In the genomic region with DNA sequence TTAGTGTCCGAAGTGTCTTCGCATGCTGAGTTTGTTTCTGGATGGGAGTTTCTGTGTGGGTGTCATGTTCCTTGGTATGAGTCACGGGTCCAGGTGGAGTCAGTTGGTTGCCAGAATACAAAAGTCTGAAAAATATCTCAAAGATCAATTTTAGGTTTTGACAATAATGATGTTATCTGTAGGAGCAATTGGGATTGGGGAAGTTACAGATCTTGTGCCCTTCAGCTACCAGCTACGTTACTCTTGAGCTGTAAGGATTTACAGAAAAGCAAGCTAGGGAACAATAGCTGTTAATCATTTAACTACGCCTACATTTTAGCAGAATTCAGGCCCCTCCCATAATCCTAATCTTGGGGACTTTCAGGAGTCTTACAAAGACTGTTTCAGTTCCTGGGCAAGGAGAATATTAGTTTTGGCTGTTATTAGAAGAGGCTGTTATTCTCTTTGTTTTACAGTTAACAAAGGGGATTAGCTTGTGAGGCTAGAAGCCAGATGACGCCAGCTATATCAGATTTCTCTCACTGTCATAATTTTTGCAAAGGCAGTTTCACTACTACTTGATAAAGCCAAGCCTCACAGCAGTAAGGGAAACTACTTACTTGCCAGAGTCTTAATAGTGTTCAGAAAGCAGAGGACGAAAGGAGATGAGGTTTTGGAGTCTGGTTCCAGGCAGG, we compare ENCODE assay signal across 1 cellular context.
A peak's percentile ranks its signal among the peaks of the same experiment; 100 is the strongest.
TF ChIP-seq lines count a peak whose summit lies in the region.

No MANE protein-coding gene starts in this region.

TF ChIP-seq in HEK293, 187 proteins besides CTCF, POLR2A, EP300 and RAD21 (continued from another document and continues in another):
- TF ChIP-seq, protein P1, sequence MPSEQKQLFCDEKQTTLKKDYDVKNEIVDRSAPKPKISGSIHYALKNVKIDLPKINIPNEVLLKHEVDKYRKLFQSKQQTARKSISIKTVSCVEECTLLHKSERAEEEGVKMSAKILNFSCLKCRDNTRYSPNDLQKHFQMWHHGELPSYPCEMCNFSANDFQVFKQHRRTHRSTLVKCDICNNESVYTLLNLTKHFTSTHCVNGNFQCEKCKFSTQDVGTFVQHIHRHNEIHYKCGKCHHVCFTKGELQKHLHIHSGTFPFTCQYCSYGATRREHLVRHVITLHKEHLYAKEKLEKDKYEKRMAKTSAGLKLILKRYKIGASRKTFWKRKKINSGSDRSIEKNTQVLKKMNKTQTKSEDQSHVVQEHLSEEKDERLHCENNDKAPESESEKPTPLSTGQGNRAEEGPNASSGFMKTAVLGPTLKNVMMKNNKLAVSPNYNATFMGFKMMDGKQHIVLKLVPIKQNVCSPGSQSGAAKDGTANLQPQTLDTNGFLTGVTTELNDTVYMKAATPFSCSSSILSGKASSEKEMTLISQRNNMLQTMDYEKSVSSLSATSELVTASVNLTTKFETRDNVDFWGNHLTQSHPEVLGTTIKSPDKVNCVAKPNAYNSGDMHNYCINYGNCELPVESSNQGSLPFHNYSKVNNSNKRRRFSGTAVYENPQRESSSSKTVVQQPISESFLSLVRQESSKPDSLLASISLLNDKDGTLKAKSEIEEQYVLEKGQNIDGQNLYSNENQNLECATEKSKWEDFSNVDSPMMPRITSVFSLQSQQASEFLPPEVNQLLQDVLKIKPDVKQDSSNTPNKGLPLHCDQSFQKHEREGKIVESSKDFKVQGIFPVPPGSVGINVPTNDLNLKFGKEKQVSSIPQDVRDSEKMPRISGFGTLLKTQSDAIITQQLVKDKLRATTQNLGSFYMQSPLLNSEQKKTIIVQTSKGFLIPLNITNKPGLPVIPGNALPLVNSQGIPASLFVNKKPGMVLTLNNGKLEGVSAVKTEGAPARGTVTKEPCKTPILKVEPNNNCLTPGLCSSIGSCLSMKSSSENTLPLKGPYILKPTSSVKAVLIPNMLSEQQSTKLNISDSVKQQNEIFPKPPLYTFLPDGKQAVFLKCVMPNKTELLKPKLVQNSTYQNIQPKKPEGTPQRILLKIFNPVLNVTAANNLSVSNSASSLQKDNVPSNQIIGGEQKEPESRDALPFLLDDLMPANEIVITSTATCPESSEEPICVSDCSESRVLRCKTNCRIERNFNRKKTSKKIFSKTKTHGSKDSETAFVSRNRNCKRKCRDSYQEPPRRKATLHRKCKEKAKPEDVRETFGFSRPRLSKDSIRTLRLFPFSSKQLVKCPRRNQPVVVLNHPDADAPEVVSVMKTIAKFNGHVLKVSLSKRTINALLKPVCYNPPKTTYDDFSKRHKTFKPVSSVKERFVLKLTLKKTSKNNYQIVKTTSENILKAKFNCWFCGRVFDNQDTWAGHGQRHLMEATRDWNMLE (tag by site-specific recombination; conservative IDR thresholded peaks at IDR 0.05; ENCODE audit: low read depth), result 0 out of 2 replicates have a peak, but pooled peaks have one; percentile 16
- TF ChIP-seq SP2 (tag by site-specific recombination; IDR thresholded peaks at IDR 0.05), result no peak
- TF ChIP-seq ZNF214 (tag by site-specific recombination; IDR thresholded peaks at IDR 0.05; ENCODE audit: borderline replicate concordance), result no peak
- TF ChIP-seq, protein P2, sequence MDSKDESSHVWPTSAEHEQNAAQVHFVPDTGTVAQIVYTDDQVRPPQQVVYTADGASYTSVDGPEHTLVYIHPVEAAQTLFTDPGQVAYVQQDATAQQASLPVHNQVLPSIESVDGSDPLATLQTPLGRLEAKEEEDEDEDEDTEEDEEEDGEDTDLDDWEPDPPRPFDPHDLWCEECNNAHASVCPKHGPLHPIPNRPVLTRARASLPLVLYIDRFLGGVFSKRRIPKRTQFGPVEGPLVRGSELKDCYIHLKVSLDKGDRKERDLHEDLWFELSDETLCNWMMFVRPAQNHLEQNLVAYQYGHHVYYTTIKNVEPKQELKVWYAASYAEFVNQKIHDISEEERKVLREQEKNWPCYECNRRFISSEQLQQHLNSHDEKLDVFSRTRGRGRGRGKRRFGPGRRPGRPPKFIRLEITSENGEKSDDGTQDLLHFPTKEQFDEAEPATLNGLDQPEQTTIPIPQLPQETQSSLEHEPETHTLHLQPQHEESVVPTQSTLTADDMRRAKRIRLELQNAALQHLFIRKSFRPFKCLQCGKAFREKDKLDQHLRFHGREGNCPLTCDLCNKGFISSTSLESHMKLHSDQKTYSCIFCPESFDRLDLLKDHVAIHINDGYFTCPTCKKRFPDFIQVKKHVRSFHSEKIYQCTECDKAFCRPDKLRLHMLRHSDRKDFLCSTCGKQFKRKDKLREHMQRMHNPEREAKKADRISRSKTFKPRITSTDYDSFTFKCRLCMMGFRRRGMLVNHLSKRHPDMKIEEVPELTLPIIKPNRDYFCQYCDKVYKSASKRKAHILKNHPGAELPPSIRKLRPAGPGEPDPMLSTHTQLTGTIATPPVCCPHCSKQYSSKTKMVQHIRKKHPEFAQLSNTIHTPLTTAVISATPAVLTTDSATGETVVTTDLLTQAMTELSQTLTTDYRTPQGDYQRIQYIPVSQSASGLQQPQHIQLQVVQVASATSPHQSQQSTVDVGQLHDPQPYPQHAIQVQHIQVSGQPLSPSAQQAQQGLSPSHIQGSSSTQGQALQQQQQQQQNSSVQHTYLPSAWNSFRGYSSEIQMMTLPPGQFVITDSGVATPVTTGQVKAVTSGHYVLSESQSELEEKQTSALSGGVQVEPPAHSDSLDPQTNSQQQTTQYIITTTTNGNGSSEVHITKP (tag by site-specific recombination; IDR thresholded peaks at IDR 0.05), result no peak
- no peak for TF ChIP-seq ZNF24 (tag by site-specific recombination; IDR thresholded peaks at IDR 0.05)
- TF ChIP-seq, protein P3, sequence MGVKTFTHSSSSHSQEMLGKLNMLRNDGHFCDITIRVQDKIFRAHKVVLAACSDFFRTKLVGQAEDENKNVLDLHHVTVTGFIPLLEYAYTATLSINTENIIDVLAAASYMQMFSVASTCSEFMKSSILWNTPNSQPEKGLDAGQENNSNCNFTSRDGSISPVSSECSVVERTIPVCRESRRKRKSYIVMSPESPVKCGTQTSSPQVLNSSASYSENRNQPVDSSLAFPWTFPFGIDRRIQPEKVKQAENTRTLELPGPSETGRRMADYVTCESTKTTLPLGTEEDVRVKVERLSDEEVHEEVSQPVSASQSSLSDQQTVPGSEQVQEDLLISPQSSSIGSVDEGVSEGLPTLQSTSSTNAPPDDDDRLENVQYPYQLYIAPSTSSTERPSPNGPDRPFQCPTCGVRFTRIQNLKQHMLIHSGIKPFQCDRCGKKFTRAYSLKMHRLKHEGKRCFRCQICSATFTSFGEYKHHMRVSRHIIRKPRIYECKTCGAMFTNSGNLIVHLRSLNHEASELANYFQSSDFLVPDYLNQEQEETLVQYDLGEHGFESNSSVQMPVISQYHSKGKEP (tag by site-specific recombination; IDR thresholded peaks at IDR 0.05), result no peak
- no peak for TF ChIP-seq ZNF510 (tag by site-specific recombination; IDR thresholded peaks at IDR 0.05; ENCODE audit: insufficient replicate concordance)
- TF ChIP-seq TRIM28 (IDR thresholded peaks at IDR 0.05; ENCODE audit: borderline replicate concordance, low read length), result peak; percentile 83
- TF ChIP-seq GLIS1 (tag by site-specific recombination; IDR thresholded peaks at IDR 0.05), result no peak
- no peak for TF ChIP-seq ZNF792 (tag by site-specific recombination; IDR thresholded peaks at IDR 0.05)
- TF ChIP-seq ZNF473 (tag by site-specific recombination; IDR thresholded peaks at IDR 0.05), result no peak
- TF ChIP-seq, protein P4, sequence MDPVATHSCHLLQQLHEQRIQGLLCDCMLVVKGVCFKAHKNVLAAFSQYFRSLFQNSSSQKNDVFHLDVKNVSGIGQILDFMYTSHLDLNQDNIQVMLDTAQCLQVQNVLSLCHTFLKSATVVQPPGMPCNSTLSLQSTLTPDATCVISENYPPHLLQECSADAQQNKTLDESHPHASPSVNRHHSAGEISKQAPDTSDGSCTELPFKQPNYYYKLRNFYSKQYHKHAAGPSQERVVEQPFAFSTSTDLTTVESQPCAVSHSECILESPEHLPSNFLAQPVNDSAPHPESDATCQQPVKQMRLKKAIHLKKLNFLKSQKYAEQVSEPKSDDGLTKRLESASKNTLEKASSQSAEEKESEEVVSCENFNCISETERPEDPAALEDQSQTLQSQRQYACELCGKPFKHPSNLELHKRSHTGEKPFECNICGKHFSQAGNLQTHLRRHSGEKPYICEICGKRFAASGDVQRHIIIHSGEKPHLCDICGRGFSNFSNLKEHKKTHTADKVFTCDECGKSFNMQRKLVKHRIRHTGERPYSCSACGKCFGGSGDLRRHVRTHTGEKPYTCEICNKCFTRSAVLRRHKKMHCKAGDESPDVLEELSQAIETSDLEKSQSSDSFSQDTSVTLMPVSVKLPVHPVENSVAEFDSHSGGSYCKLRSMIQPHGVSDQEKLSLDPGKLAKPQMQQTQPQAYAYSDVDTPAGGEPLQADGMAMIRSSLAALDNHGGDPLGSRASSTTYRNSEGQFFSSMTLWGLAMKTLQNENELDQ (tag by site-specific recombination; IDR thresholded peaks at IDR 0.05; ENCODE audit: low read depth), result no peak
- no peak for TF ChIP-seq BCL11B (tag by site-specific recombination; IDR thresholded peaks at IDR 0.05; ENCODE audit: low read depth)
- TF ChIP-seq, protein P5, sequence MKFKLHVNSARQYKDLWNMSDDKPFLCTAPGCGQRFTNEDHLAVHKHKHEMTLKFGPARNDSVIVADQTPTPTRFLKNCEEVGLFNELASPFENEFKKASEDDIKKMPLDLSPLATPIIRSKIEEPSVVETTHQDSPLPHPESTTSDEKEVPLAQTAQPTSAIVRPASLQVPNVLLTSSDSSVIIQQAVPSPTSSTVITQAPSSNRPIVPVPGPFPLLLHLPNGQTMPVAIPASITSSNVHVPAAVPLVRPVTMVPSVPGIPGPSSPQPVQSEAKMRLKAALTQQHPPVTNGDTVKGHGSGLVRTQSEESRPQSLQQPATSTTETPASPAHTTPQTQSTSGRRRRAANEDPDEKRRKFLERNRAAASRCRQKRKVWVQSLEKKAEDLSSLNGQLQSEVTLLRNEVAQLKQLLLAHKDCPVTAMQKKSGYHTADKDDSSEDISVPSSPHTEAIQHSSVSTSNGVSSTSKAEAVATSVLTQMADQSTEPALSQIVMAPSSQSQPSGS (tag by site-specific recombination; IDR thresholded peaks at IDR 0.05; ENCODE audit: low read depth), result no peak
- TF ChIP-seq ZSCAN16 (tag by site-specific recombination; IDR thresholded peaks at IDR 0.05), result no peak
- no peak for TF ChIP-seq ZNF561 (tag by site-specific recombination; IDR thresholded peaks at IDR 0.05; ENCODE audit: borderline replicate concordance)
- TF ChIP-seq, protein P6, sequence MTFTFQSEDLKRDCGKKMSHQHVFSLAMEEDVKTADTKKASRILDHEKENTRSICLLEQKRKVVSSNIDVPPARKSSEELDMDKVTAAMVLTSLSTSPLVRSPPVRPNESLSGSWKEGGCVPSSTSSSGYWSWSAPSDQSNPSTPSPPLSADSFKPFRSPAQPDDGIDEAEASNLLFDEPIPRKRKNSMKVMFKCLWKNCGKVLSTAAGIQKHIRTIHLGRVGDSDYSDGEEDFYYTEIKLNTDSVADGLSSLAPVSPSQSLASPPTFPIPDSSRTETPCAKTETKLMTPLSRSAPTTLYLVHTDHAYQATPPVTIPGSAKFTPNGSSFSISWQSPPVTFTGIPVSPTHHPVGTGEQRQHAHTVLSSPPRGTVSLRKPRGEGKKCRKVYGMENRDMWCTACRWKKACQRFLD (tag by site-specific recombination; IDR thresholded peaks at IDR 0.05), result no peak
- TF ChIP-seq, protein P7, sequence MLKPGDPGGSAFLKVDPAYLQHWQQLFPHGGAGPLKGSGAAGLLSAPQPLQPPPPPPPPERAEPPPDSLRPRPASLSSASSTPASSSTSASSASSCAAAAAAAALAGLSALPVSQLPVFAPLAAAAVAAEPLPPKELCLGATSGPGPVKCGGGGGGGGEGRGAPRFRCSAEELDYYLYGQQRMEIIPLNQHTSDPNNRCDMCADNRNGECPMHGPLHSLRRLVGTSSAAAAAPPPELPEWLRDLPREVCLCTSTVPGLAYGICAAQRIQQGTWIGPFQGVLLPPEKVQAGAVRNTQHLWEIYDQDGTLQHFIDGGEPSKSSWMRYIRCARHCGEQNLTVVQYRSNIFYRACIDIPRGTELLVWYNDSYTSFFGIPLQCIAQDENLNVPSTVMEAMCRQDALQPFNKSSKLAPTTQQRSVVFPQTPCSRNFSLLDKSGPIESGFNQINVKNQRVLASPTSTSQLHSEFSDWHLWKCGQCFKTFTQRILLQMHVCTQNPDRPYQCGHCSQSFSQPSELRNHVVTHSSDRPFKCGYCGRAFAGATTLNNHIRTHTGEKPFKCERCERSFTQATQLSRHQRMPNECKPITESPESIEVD (tag by site-specific recombination; IDR thresholded peaks at IDR 0.05), result peak; percentile 96
- TF ChIP-seq ZNF366 (tag by site-specific recombination; conservative IDR thresholded peaks at IDR 0.05), result peak; percentile 81; the same call in 1 of the 2 replicates
- TF ChIP-seq ZNF629 (tag by site-specific recombination; IDR thresholded peaks at IDR 0.05), result peak; percentile 72; the same call in 1 of the 2 replicates
- TF ChIP-seq ZNF623 (tag by site-specific recombination; IDR thresholded peaks at IDR 0.05), result no peak
- no peak; the same call in 1 of the 2 replicates for TF ChIP-seq EGR2 (tag by site-specific recombination; IDR thresholded peaks at IDR 0.05; ENCODE audit: low read depth)
- no peak for TF ChIP-seq ZNF114 (tag by site-specific recombination; IDR thresholded peaks at IDR 0.05)
- no peak for TF ChIP-seq HOXC10 (CRISPR knock-in tag; IDR thresholded peaks at IDR 0.05)
- no peak for TF ChIP-seq GLI4 (tag by site-specific recombination; IDR thresholded peaks at IDR 0.05)
- TF ChIP-seq ZIC2 (tag by site-specific recombination; IDR thresholded peaks at IDR 0.05), result 0 out of 2 replicates have a peak, but pooled peaks have one; percentile 18
- no peak for TF ChIP-seq ZNF311 (tag by site-specific recombination; IDR thresholded peaks at IDR 0.05; ENCODE audit: borderline replicate concordance)
- TF ChIP-seq OSR2 (tag by site-specific recombination; IDR thresholded peaks at IDR 0.05), result peak; percentile 72; the same call in 1 of the 2 replicates
- no peak for TF ChIP-seq KLF16 (tag by site-specific recombination; IDR thresholded peaks at IDR 0.05)
- TF ChIP-seq, protein P8, sequence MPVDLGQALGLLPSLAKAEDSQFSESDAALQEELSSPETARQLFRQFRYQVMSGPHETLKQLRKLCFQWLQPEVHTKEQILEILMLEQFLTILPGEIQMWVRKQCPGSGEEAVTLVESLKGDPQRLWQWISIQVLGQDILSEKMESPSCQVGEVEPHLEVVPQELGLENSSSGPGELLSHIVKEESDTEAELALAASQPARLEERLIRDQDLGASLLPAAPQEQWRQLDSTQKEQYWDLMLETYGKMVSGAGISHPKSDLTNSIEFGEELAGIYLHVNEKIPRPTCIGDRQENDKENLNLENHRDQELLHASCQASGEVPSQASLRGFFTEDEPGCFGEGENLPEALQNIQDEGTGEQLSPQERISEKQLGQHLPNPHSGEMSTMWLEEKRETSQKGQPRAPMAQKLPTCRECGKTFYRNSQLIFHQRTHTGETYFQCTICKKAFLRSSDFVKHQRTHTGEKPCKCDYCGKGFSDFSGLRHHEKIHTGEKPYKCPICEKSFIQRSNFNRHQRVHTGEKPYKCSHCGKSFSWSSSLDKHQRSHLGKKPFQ (tag by site-specific recombination; IDR thresholded peaks at IDR 0.05), result no peak
- TF ChIP-seq MEIS1 (CRISPR knock-in tag; IDR thresholded peaks at IDR 0.05; ENCODE audit: borderline replicate concordance), result no peak
- TF ChIP-seq HOXA7 (CRISPR knock-in tag; IDR thresholded peaks at IDR 0.05; ENCODE audit: borderline replicate concordance), result no peak
- TF ChIP-seq, protein P9, sequence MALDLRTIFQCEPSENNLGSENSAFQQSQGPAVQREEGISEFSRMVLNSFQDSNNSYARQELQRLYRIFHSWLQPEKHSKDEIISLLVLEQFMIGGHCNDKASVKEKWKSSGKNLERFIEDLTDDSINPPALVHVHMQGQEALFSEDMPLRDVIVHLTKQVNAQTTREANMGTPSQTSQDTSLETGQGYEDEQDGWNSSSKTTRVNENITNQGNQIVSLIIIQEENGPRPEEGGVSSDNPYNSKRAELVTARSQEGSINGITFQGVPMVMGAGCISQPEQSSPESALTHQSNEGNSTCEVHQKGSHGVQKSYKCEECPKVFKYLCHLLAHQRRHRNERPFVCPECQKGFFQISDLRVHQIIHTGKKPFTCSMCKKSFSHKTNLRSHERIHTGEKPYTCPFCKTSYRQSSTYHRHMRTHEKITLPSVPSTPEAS (tag by site-specific recombination; IDR thresholded peaks at IDR 0.05), result no peak
- no peak for TF ChIP-seq REPIN1 (tag by site-specific recombination; IDR thresholded peaks at IDR 0.05; ENCODE audit: low read depth)
- TF ChIP-seq ZNF302 (tag by site-specific recombination; IDR thresholded peaks at IDR 0.05; ENCODE audit: low read depth), result no peak
